Comparison of ENCODE assay signal across 24 cellular contexts in genomic region chr14:94042433-94043091, GRCh38. TPM values are rescaled to one million over a fixed set of nuclear protein-coding genes. Genes with fewer than 3 reads are reported as not detected.
DNase-seq lines count a peak whose midpoint lies in the region; ATAC-seq and TF ChIP-seq lines count a peak whose summit lies in the region.
"Had no signal": no experiment of that assay in that cellular context is flagged by ENCODE, and none has a peak within 500 bp of the region (broad histone marks: within the 10 kb centered on the region; RNA-seq: fewer than 3 reads in every experiment).

No MANE protein-coding gene starts in this region.

- no peak for TF ChIP-seq EP300 in stomach (IDR thresholded peaks at IDR 0.05)

- H3K4me3 Mint-ChIP-seq in T-helper 17 cell, result no peak overlapping the region
- H3K4me3 Mint-ChIP-seq in activated CD8-positive, alpha-beta memory T cell treated with anti-CD3 and anti-CD28 coated beads, Interleukin-2, amount 10 ng/mL, durations not matched to agents 7 days and 5 days, result no peak overlapping the region
- H3K4me3 Mint-ChIP-seq: CD4-positive, alpha-beta memory T cell; stimulated activated memory B cell treated with anti-CD40 and anti-IgM and Interleukin-4, amounts not matched to agents 10 μg/mL and 1 μg/mL and 100 μg/mL, for 72 hours; T-cell had no signal

- no peaks in the 10 kb centered on the region for H3K27me3 Mint-ChIP-seq in T-helper 17 cell
- no peaks in the 10 kb centered on the region for H3K27me3 Mint-ChIP-seq in activated CD8-positive, alpha-beta memory T cell treated with anti-CD3 and anti-CD28 coated beads, Interleukin-2, amount 10 ng/mL, durations not matched to agents 7 days and 5 days
- H3K27me3 Mint-ChIP-seq: CD4-positive, alpha-beta memory T cell; stimulated activated memory B cell treated with anti-CD40 and anti-IgM and Interleukin-4, amounts not matched to agents 10 μg/mL and 1 μg/mL and 100 μg/mL, for 72 hours; T-cell had no signal

- peak overlapping the region; percentile 94 for H3K27ac Mint-ChIP-seq in T-helper 17 cell
- H3K27ac Mint-ChIP-seq in activated CD8-positive, alpha-beta memory T cell treated with anti-CD3 and anti-CD28 coated beads, Interleukin-2, amount 10 ng/mL, durations not matched to agents 7 days and 5 days, result no peak overlapping the region
- H3K27ac Mint-ChIP-seq: stimulated activated memory B cell treated with anti-CD40 and anti-IgM and Interleukin-4, amounts not matched to agents 10 μg/mL and 1 μg/mL and 100 μg/mL, for 72 hours had no signal

- H3K36me3 ChIP-seq in stomach, result peaks cover 19 to 47% (median 42%) of the 10 kb centered on the region in 4 donors

- no peak for TF ChIP-seq POLR2A in stomach (IDR thresholded peaks at IDR 0.05)

- H3K9me3 Mint-ChIP-seq in activated CD8-positive, alpha-beta memory T cell treated with anti-CD3 and anti-CD28 coated beads, Interleukin-2, amount 10 ng/mL, durations not matched to agents 7 days and 5 days (ENCODE audit: low read depth), result no peaks in the 10 kb centered on the region
- H3K9me3 Mint-ChIP-seq: stimulated activated memory B cell treated with anti-CD40 and anti-IgM and Interleukin-4, amounts not matched to agents 10 μg/mL and 1 μg/mL and 100 μg/mL, for 72 hours; T-cell had no signal

- no peaks in the 10 kb centered on the region for H3K9me3 ChIP-seq in T-helper 17 cell (ENCODE audit: control insufficient read depth, low read length, poor library complexity, severe bottlenecking)
- H3K9me3 ChIP-seq in stomach, result no peaks in the 10 kb centered on the region

- no peak for TF ChIP-seq CTCF in stomach (IDR thresholded peaks at IDR 0.05)

- DNase-seq in GM03348 (ENCODE audit: low spot score) (peak; percentile 33), T-helper 17 cell (no peak), left lobe of liver (ENCODE audit: low spot score) (no peak), posterior vena cava (ENCODE audit: low spot score) (peak; percentile 78), stomach (no peak), NCI-H1417 (lab: John Stamatoyannopoulos, UW) (no peak)
- DNase-seq in stimulated activated CD4-positive, alpha-beta T cell treated with anti-CD3 and anti-CD28 coated beads, Interleukin-4, amount 100 ng/mL, for 1 hour, result no peak
- no peak for DNase-seq in activated CD8-positive, alpha-beta memory T cell treated with anti-CD3 and anti-CD28 coated beads, Interleukin-2, amount 10 ng/mL, durations not matched to agents 7 days and 5 days
- DNase-seq: activated CD4-positive, alpha-beta T cell treated with anti-CD3 and anti-CD28 coated beads, Interleukin-2, amount 50 U/mL, for 4 hours; amniotic stem cell; CD4-positive, alpha-beta memory T cell; dermis blood vessel endothelial cell; GDM1; KBM-7; NCI-H2171; NCI-H69; retina; SHP77 treated with DMSO at 0.1 percent for 48 hours; T-cell had no signal

- H3K36me3 Mint-ChIP-seq in T-helper 17 cell (ENCODE audit: low read depth), result peaks cover 4% of the 10 kb centered on the region
- H3K36me3 Mint-ChIP-seq in activated CD8-positive, alpha-beta memory T cell treated with anti-CD3 and anti-CD28 coated beads, Interleukin-2, amount 10 ng/mL, durations not matched to agents 7 days and 5 days, result no peaks in the 10 kb centered on the region

- CTCF ChIA-PET in activated CD8-positive, alpha-beta memory T cell treated with anti-CD3 and anti-CD28 coated beads, Interleukin-2, amount 10 ng/mL, durations not matched to agents 7 days and 5 days (lab: Charles Lee), result interaction anchor here (0.9 to 2.9 kb wide), 4 partner anchors 90 to 138 kb away, joined by 3 to 7 read pairs (median 4); no protein-coding TSS in a partner anchor

- no peak overlapping the region for H3K4me3 ChIP-seq in stomach

- peak overlapping the region in 1 of 5 donors; percentile 16 for H3K27ac ChIP-seq in stomach

- intact Hi-C loops in posterior vena cava (cut with DNase I) (no loop called here), stomach (cut with DNase I; ENCODE audit: low total_unique reads) (no loop called here)

- H3K4me1 ChIP-seq in stomach, result peaks cover 12 to 20% (median 15%) of the 10 kb centered on the region in 4 donors

- 60 to 69% (median 60%) methylated on average over 10 to 12 of the region's 12 CpGs for WGBS in stomach, 5 donors

- peak; percentile 4 for ATAC-seq in T-helper 17 cell
- ATAC-seq in left lobe of liver, result peak; percentile 33
- ATAC-seq in activated CD8-positive, alpha-beta memory T cell treated with anti-CD3 and anti-CD28 coated beads, Interleukin-2, amount 10 ng/mL, durations not matched to agents 7 days and 5 days, result no peak
- ATAC-seq: stimulated activated memory B cell treated with anti-CD40 and anti-IgM and Interleukin-4, amounts not matched to agents 10 μg/mL and 1 μg/mL and 100 μg/mL, for 72 hours had no signal

- H3K27me3 ChIP-seq in stomach, result no peaks in the 10 kb centered on the region

- peaks cover 18% of the 10 kb centered on the region for H3K4me1 Mint-ChIP-seq in T-helper 17 cell
- H3K4me1 Mint-ChIP-seq in activated CD8-positive, alpha-beta memory T cell treated with anti-CD3 and anti-CD28 coated beads, Interleukin-2, amount 10 ng/mL, durations not matched to agents 7 days and 5 days, result peaks cover 4% of the 10 kb centered on the region
- H3K4me1 Mint-ChIP-seq: stimulated activated memory B cell treated with anti-CD40 and anti-IgM and Interleukin-4, amounts not matched to agents 10 μg/mL and 1 μg/mL and 100 μg/mL, for 72 hours had no signal

RNA-seq across cellular contexts. Expression of gene OTUB2, which starts 16.4 kb away (rescaled TPM):
- total RNA-seq in T-helper 17 cell (under 1 TPM; 0.12 to 0.37 TPM), left lobe of liver (1.1 TPM), posterior vena cava (1 to 10 TPM in 1 of 2 donors, under 1 TPM in 1; 0.37 to 1.2 TPM), stomach (1 to 10 TPM in 1 of 5 donors, under 1 TPM in 2, not detected in 2; 0.45 to 4.1 (median 0.92) TPM)
- 1 to 10 TPM; 3.4 to 4.2 TPM for total RNA-seq in activated CD8-positive, alpha-beta memory T cell treated with anti-CD3 and anti-CD28 coated beads, Interleukin-2, amount 10 ng/mL, durations not matched to agents 7 days and 5 days
- under 1 TPM; 0.46 to 0.75 (median 0.50) TPM for polyA plus RNA-seq in stomach

RNA-seq across cellular contexts. Expression of gene DDX24, which starts 38.4 kb away (rescaled TPM):
- total RNA-seq in T-helper 17 cell (100 to 1,000 TPM; 478 to 531 TPM), left lobe of liver (54.2 TPM), posterior vena cava (100 to 1,000 TPM; 166 to 175 TPM), stomach (100 to 1,000 TPM in 2 of 5 donors, 10 to 100 TPM in 3; 39.1 to 236 (median 84.4) TPM)
- 100 to 1,000 TPM; 211 to 244 TPM for total RNA-seq in activated CD8-positive, alpha-beta memory T cell treated with anti-CD3 and anti-CD28 coated beads, Interleukin-2, amount 10 ng/mL, durations not matched to agents 7 days and 5 days
- 10 to 100 TPM; 47.4 to 73.8 (median 61.2) TPM for polyA plus RNA-seq in stomach

RNA-seq across cellular contexts. Expression of gene IFI27L1, which starts 38.5 kb away (rescaled TPM):
- total RNA-seq in T-helper 17 cell (10 to 100 TPM in 1 of 2 donors, 1 to 10 TPM in 1; 9.3 to 12.1 TPM), left lobe of liver (5.9 TPM), posterior vena cava (10 to 100 TPM; 11.2 to 21.7 TPM), stomach (10 to 100 TPM in 2 of 5 donors, 1 to 10 TPM in 2, not detected in 1; 1.6 to 17.1 (median 9.3) TPM)
- 10 to 100 TPM; 42.8 to 55.4 TPM for total RNA-seq in activated CD8-positive, alpha-beta memory T cell treated with anti-CD3 and anti-CD28 coated beads, Interleukin-2, amount 10 ng/mL, durations not matched to agents 7 days and 5 days
- 10 to 100 TPM in 2 of 3 donors, 1 to 10 TPM in 1; 9.9 to 33.7 (median 23.5) TPM for polyA plus RNA-seq in stomach

RNA-seq across cellular contexts. Expression of gene CCDC197, which starts 45.5 kb away (rescaled TPM):
- total RNA-seq in T-helper 17 cell, result not detected
- total RNA-seq in left lobe of liver, result not detected
- total RNA-seq in posterior vena cava, result not detected
- total RNA-seq in activated CD8-positive, alpha-beta memory T cell treated with anti-CD3 and anti-CD28 coated beads, Interleukin-2, amount 10 ng/mL, durations not matched to agents 7 days and 5 days, result under 1 TPM in 1 of 2 experiments, not detected in 1; 0.14 TPM
- total RNA-seq in stomach, result not detected
- not detected for polyA plus RNA-seq in stomach
- total RNA-seq: CD4-positive, alpha-beta memory T cell; dermis blood vessel endothelial cell; kidney epithelial cell; mucosa of gallbladder; OCI-LY7; T-cell had no signal
- polyA plus RNA-seq: CD4-positive, alpha-beta memory T cell; thymus had no signal

Comparison
In these comparisons a context has a peak if more than half of its experiments do, and no peak if none do; other contexts are left out.
1. DNase-seq: peak in GM03348 (single experiment) and posterior vena cava (single experiment); none in T-helper 17 cell (0 of 3), left lobe of liver (single experiment), stimulated activated CD4-positive, alpha-beta T cell treated with anti-CD3 and anti-CD28 coated beads, Interleukin-4, amount 100 ng/mL, for 1 hour (single experiment), activated CD8-positive, alpha-beta memory T cell treated with anti-CD3 and anti-CD28 coated beads, Interleukin-2, amount 10 ng/mL, durations not matched to agents 7 days and 5 days (single experiment), stomach (single experiment) and NCI-H1417 (0 of 3).